Comparison of ENCODE assay signal across 10 cellular contexts in the genomic region with DNA sequence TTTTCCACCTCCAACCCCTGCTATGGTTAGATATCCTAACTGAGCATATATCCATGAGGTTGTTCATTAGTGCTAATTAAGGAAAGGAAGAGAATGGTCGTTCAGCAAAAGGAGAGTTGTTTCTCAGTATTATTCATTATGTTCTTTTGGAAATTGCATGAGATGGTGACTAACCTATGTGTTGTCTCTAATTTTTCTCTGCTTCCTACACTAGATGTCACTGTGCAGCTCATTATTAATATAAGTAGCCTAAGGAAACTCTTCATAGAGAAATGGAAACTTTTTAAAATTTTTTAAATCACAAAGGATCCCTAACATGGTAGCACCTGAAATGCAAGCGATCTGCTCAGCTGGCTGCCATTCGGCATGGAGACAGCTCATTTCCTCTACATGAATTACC.
DNase-seq lines count a peak whose midpoint lies in the region; ATAC-seq and TF ChIP-seq lines count a peak whose summit lies in the region.
"Had no signal": no experiment of that assay in that cellular context is flagged by ENCODE, and none has a peak within 500 bp of the region (broad histone marks: within the 10 kb centered on the region; RNA-seq: fewer than 3 reads in every experiment).

No MANE protein-coding gene starts in this region.

- no peaks in the 10 kb centered on the region for H4K20me1 ChIP-seq in fibroblast of lung (ENCODE audit: control insufficient read depth, extremely low read depth, insufficient read depth, low read length)

- H3K9me3 Mint-ChIP-seq in glutamatergic neuron (ENCODE audit: unreplicated experiment), result no peaks in the 10 kb centered on the region

- no peaks in the 10 kb centered on the region for H3K27me3 Mint-ChIP-seq in glutamatergic neuron (ENCODE audit: unreplicated experiment)

- H3K36me3 ChIP-seq in cardiac muscle cell (no peaks in the 10 kb centered on the region), RWPE2 (ENCODE audit: low read depth) (no peaks in the 10 kb centered on the region), fibroblast of lung (ENCODE audit: control insufficient read depth, insufficient read depth, low read length) (no peaks in the 10 kb centered on the region), stomach (no peaks in the 10 kb centered on the region)

- H3K4me3 Mint-ChIP-seq in glutamatergic neuron (ENCODE audit: unreplicated experiment), result no peak overlapping the region

- no peak for TF ChIP-seq EP300 in stomach (IDR thresholded peaks at IDR 0.05)

- no peak overlapping the region for H3K9ac ChIP-seq in fibroblast of lung (ENCODE audit: insufficient read depth, low read length)

- H3K4me1 ChIP-seq in cardiac muscle cell (ENCODE audit: low read depth) (no peaks in the 10 kb centered on the region), RWPE2 (ENCODE audit: insufficient read depth, poor library complexity, severe bottlenecking) (peaks cover 8% of the 10 kb centered on the region), fibroblast of lung (ENCODE audit: control insufficient read depth, extremely low read depth, insufficient read depth, low read length) (peaks cover 2% of the 10 kb centered on the region), stomach (no peaks in the 10 kb centered on the region)

- H3K4me1 Mint-ChIP-seq in glutamatergic neuron (ENCODE audit: low read depth, unreplicated experiment), result peaks cover 5% of the 10 kb centered on the region

- WGBS in stomach, 5 donors, result 28 to 53% (median 42%) methylated on average over 3 of the region's 3 CpGs

- TF ChIP-seq POLR2A in stomach (IDR thresholded peaks at IDR 0.05), result no peak

- no peaks in the 10 kb centered on the region for H3K79me2 ChIP-seq in fibroblast of lung (ENCODE audit: control insufficient read depth, insufficient read depth, low read length)

- H3K27ac ChIP-seq in cardiac muscle cell (no peak overlapping the region), RWPE2 (ENCODE audit: poor library complexity, severe bottlenecking) (peak overlapping the region; percentile 90), fibroblast of lung (ENCODE audit: insufficient read depth, low read length) (peak overlapping the region; percentile 46), stomach (no peak overlapping the region)

- H3K4me2 ChIP-seq in fibroblast of lung (ENCODE audit: extremely low read depth, insufficient read depth, low read length), result no peak overlapping the region

- intact Hi-C loops in left ventricle myocardium superior (cut with micrococcal nuclease) (no loop called here), stomach (cut with DNase I; ENCODE audit: low total_unique reads) (no loop called here)

- H3K27ac Mint-ChIP-seq in glutamatergic neuron (ENCODE audit: unreplicated experiment), result no peak overlapping the region

- H3K4me3 ChIP-seq in cardiac muscle cell (no peak overlapping the region), RWPE2 (ENCODE audit: severe bottlenecking) (no peak overlapping the region), fibroblast of lung (replicated peaks in 1 of 4; ENCODE audit: control extremely low read depth in 1 of 4, insufficient read depth in 1 of 4, low read depth in 3 of 4, low read length in 4 of 4) (no peak overlapping the region), stomach (no peak overlapping the region)

- DNase-seq in cardiac muscle cell (ENCODE audit: low read depth in 1 of 2, low spot score in 1 of 2) (peak; percentile 10 to 50), left ventricle myocardium superior (no peak), RWPE2 (ENCODE audit: low spot score) (no peak), fibroblast of lung (ENCODE audit: low read depth in 2 of 2) (peak; percentile 29 to 64), superior temporal gyrus (ENCODE audit: extremely low spot score) (peak; percentile 31), COR-L47 (lab: John Stamatoyannopoulos, UW) (no peak), stomach (no peak), glutamatergic neuron (no peak)
- DNase-seq: activated naive CD4-positive, alpha-beta T cell treated with Interleukin-2 at 50 U/mL for 16 hours; NCI-H82 had no signal

- H3K27me3 ChIP-seq in cardiac muscle cell (no peaks in the 10 kb centered on the region), RWPE2 (ENCODE audit: insufficient read depth, poor library complexity, severe bottlenecking) (no peaks in the 10 kb centered on the region), fibroblast of lung (ENCODE audit: control insufficient read depth, insufficient read depth, low read length) (no peaks in the 10 kb centered on the region), stomach (no peaks in the 10 kb centered on the region)

- no peak for ATAC-seq in left ventricle myocardium superior
- ATAC-seq in RWPE2 (ENCODE audit: low read depth), result peak; percentile 44; the same call in 2 of the 3 replicates

- no peak overlapping the region for H2AFZ ChIP-seq in fibroblast of lung (ENCODE audit: low read length)

- no peaks in the 10 kb centered on the region for H3K36me3 Mint-ChIP-seq in glutamatergic neuron (ENCODE audit: unreplicated experiment)

- no peaks in the 10 kb centered on the region for H3K9me3 ChIP-seq in cardiac muscle cell (ENCODE audit: low read depth)
- no peaks in the 10 kb centered on the region for H3K9me3 ChIP-seq in RWPE2 (ENCODE audit: severe bottlenecking)
- H3K9me3 ChIP-seq in fibroblast of lung (ENCODE audit: control insufficient read depth, insufficient read depth, low read depth, low read length), result no peaks in the 10 kb centered on the region
- H3K9me3 ChIP-seq in stomach, result no peaks in the 10 kb centered on the region

- TF ChIP-seq CTCF in cardiac muscle cell (IDR thresholded peaks at IDR 0.05; ENCODE audit: low read depth, low read length) (peak; percentile 29), RWPE2 (IDR thresholded peaks at IDR 0.05; ENCODE audit: poor library complexity, severe bottlenecking) (peak; percentile 57), fibroblast of lung (conservative IDR thresholded peaks at IDR 0.05 in 1 of 2, IDR thresholded peaks at IDR 0.05 in 1 of 2; ENCODE audit: low read depth in 1 of 2, low read length in 2 of 2) (peak; percentile 9 to 26), stomach (IDR thresholded peaks at IDR 0.05) (no peak), glutamatergic neuron (IDR thresholded peaks at IDR 0.05; ENCODE audit: partially characterized antibody, unreplicated experiment) (no peak)

Comparison
In these comparisons a context has a peak if more than half of its experiments do, and no peak if none do; other contexts are left out.
1. DNase-seq: peak in cardiac muscle cell (2 of 2), fibroblast of lung (2 of 2) and superior temporal gyrus (single experiment); none in left ventricle myocardium superior (single experiment), RWPE2 (single experiment), COR-L47 (single experiment), stomach (single experiment) and glutamatergic neuron (single experiment).
2. H3K27ac ChIP-seq: peak in RWPE2 (single experiment) and fibroblast of lung (single experiment); none in cardiac muscle cell (single experiment) and stomach (0 of 5).
3. CTCF ChIP-seq: peak in cardiac muscle cell (single experiment), RWPE2 (single experiment) and fibroblast of lung (2 of 2); none in stomach (0 of 7) and glutamatergic neuron (single experiment).